In the genomic region with DNA sequence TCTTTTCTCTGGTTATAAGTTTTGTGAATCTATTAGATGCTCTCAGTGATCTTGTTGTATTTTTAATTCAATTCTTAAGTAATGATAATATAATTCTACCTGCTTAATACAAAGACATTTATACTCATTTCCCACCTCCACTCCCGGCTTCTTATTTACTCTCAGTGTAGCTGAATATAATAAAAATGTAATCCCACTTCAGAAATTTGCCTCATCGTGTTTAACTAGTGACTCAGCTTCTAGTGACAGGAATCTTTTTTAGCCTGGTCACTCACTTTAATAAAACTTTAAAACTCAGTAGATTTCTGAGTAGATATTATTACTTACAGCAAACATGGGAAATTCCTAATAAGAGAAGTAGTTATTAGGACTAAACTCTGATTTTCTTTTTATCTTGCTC, we compare ENCODE assay signal across 17 cellular contexts.
"Had no signal": no experiment of that assay in that cellular context is flagged by ENCODE, and none has a peak within 500 bp of the region (broad histone marks: within the 10 kb centered on the region; RNA-seq: fewer than 3 reads in every experiment).

No MANE protein-coding gene starts in this region.

- H3K4me1 ChIP-seq: adrenal gland, esophagus squamous epithelium, right atrium auricular region, testis had no signal

- H3K27ac ChIP-seq: adrenal gland, esophagus squamous epithelium, right atrium auricular region, skin epidermis, testis had no signal

- DNase-seq: activated CD4-positive, alpha-beta T cell treated with anti-CD3 and anti-CD28 coated beads for 36 hours; activated CD4-positive, alpha-beta T cell treated with anti-CD3 and anti-CD28 coated beads, Interleukin-2, amount 50 U/mL, for 48 hours; activated gamma-delta T cell; adrenal gland; cortex of kidney; effector CD4-positive, alpha-beta T cell; esophagus squamous epithelium; hippocampal formation; islet precursor cell; midbrain; stimulated activated CD4-positive, alpha-beta T cell treated with anti-CD3 and anti-CD28 coated beads, Interleukin-4, amount 100 ng/mL, for 24 hours; testis had no signal

- ATAC-seq: activated CD4-positive, alpha-beta T cell treated with anti-CD3 and anti-CD28 coated beads for 36 hours; stimulated activated effector memory CD8-positive, alpha-beta T cell treated with anti-CD3 and anti-CD28 coated beads, Interleukin-12 subunit alpha, Interleukin-12 subunit beta, amount 100 ng/mL, for 72 hours; WTC11 had no signal

- H3K36me3 ChIP-seq: adrenal gland, esophagus squamous epithelium, right atrium auricular region had no signal

- H3K9me3 ChIP-seq: adrenal gland, esophagus squamous epithelium, right atrium auricular region, testis had no signal

- H3K27me3 ChIP-seq: adrenal gland, esophagus squamous epithelium, right atrium auricular region, testis had no signal

- H3K4me3 ChIP-seq: adrenal gland, esophagus squamous epithelium, lung, right atrium auricular region, skin epidermis, testis had no signal
